In genomic region chr20:44692932-44693476, GRCh38 we compare ENCODE assay signal across 1 cellular context.
A peak's percentile ranks its signal among the peaks of the same experiment; 100 is the strongest.
TF ChIP-seq lines count a peak whose summit lies in the region.

No MANE protein-coding gene starts in this region.

TF ChIP-seq in HCT116, 20 proteins besides CTCF, POLR2A, EP300 and RAD21 (continued from another document):
- TF ChIP-seq, protein P1, sequence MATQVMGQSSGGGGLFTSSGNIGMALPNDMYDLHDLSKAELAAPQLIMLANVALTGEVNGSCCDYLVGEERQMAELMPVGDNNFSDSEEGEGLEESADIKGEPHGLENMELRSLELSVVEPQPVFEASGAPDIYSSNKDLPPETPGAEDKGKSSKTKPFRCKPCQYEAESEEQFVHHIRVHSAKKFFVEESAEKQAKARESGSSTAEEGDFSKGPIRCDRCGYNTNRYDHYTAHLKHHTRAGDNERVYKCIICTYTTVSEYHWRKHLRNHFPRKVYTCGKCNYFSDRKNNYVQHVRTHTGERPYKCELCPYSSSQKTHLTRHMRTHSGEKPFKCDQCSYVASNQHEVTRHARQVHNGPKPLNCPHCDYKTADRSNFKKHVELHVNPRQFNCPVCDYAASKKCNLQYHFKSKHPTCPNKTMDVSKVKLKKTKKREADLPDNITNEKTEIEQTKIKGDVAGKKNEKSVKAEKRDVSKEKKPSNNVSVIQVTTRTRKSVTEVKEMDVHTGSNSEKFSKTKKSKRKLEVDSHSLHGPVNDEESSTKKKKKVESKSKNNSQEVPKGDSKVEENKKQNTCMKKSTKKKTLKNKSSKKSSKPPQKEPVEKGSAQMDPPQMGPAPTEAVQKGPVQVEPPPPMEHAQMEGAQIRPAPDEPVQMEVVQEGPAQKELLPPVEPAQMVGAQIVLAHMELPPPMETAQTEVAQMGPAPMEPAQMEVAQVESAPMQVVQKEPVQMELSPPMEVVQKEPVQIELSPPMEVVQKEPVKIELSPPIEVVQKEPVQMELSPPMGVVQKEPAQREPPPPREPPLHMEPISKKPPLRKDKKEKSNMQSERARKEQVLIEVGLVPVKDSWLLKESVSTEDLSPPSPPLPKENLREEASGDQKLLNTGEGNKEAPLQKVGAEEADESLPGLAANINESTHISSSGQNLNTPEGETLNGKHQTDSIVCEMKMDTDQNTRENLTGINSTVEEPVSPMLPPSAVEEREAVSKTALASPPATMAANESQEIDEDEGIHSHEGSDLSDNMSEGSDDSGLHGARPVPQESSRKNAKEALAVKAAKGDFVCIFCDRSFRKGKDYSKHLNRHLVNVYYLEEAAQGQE (IDR thresholded peaks at IDR 0.05; ENCODE audit: low read depth): no peak
- TF ChIP-seq ZNF274 (IDR thresholded peaks at IDR 0.05; ENCODE audit: low read depth, low read length): no peak
- no peak for TF ChIP-seq EZH2 (IDR thresholded peaks at IDR 0.05)
- TF ChIP-seq SRF (IDR thresholded peaks at IDR 0.05; ENCODE audit: low read depth): no peak
- TF ChIP-seq TCF7L2 (IDR thresholded peaks at IDR 0.05; ENCODE audit: borderline replicate concordance, extremely low read depth, insufficient read depth, insufficient read length): peak; percentile 51
- TF ChIP-seq ELF1 (IDR thresholded peaks at IDR 0.05; ENCODE audit: borderline replicate concordance, low read depth): no peak
- peak; percentile 72 for TF ChIP-seq CEBPB (IDR thresholded peaks at IDR 0.05; ENCODE audit: low read depth)
- peak; percentile 46; the same call in 1 of the 2 replicates for TF ChIP-seq SIN3A (IDR thresholded peaks at IDR 0.05; ENCODE audit: low read depth)
- peak; percentile 80 for TF ChIP-seq SP1 (IDR thresholded peaks at IDR 0.05; ENCODE audit: low read depth)
